8 cellular contexts compared by ENCODE assay signal in the genomic region with DNA sequence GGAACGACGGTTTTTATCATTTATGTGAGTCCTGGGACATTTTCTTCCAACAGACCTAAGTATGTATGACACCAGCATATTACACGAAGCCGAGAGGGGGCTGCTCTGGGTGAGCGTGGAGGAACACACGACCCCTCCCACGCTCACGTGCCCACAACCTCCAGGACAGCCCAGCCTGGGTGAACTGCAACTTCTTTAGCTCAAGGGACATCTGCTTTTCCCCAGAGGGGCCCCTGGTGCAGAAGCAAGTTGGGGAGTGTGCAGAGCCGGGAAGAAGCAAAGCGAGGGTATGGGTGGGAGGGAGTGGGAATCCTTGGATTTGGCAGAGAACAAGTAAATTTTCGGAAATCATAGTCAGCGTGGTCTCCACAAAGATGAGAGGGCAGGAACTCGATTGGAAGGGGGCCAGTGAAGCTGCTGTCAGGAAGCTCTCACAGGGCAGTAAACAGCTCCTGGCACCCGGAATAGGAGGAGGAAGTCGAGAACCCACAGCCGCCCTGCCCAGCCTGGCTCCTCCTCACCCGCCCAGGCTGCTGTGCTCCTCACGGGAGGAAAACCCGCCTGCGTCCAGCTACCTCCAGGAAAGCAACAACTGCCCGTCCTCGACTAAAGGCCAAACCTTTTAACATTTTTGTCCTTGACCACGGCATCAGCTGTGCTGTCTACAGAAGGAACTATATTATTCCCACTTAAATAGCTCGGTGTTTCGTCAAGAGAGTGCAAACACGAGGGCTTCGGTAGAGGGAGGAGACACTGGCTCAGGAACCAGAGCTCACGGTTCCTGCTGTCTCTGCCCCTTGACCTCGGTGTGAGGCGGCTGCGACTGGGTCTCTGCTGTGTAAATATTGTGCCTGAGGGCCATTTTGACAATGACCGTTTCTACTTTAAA. TPM values are rescaled to one million over a fixed set of nuclear protein-coding genes. Genes with fewer than 3 reads are reported as not detected.
A peak's percentile ranks its signal among the peaks of the same experiment; 100 is the strongest.
DNase-seq lines count a peak whose midpoint lies in the region; TF ChIP-seq lines count a peak whose summit lies in the region.

No MANE protein-coding gene starts in this region.

- peak overlapping the region; percentile 72 for H3K27ac Mint-ChIP-seq in T-helper 1 cell treated with Interleukin-12 subunit alpha and Interleukin-12 subunit beta and Interleukin-4 antibody, amounts not matched to agents 30 μg/mL and 1 μg/mL, for 36 hours
- H3K27ac Mint-ChIP-seq in progenitor cell of endocrine pancreas = no peak overlapping the region

- DNase-seq in HuH-7.5 (ENCODE audit: low spot score) = peak; percentile 38
- peak; percentile 41 for DNase-seq in fibroblast of mammary gland (ENCODE audit: low read depth)
- DNase-seq in progenitor cell of endocrine pancreas (ENCODE audit: low spot score, unreplicated experiment) = no peak
- DNase-seq in COLO829 (ENCODE audit: low spot score) = no peak
- no peak for DNase-seq in HAP-1 (ENCODE audit: low spot score in 2 of 2)
- no peak for DNase-seq in WERI-Rb-1

- no peak overlapping the region for H3K4me3 ChIP-seq in fibroblast of mammary gland (ENCODE audit: control insufficient read depth, low read depth, low read length)
- peak overlapping the region; percentile 44 for H3K4me3 ChIP-seq in rectal smooth muscle tissue (ENCODE audit: low read length)
- no peak overlapping the region for H3K4me3 ChIP-seq in HAP-1
- no peak overlapping the region for H3K4me3 ChIP-seq in WERI-Rb-1 (ENCODE audit: low read depth, low read length)

- peaks cover 13% of the 10 kb centered on the region for H3K9me3 Mint-ChIP-seq in T-helper 1 cell treated with Interleukin-12 subunit alpha and Interleukin-12 subunit beta and Interleukin-4 antibody, amounts not matched to agents 30 μg/mL and 1 μg/mL, for 36 hours
- no peaks in the 10 kb centered on the region for H3K9me3 Mint-ChIP-seq in progenitor cell of endocrine pancreas (ENCODE audit: low read depth)

- H3K27me3 Mint-ChIP-seq in T-helper 1 cell treated with Interleukin-12 subunit alpha and Interleukin-12 subunit beta and Interleukin-4 antibody, amounts not matched to agents 30 μg/mL and 1 μg/mL, for 36 hours (ENCODE audit: low read depth) = peaks cover 4% of the 10 kb centered on the region
- peaks cover 39% of the 10 kb centered on the region for H3K27me3 Mint-ChIP-seq in progenitor cell of endocrine pancreas

- no peaks in the 10 kb centered on the region for H3K27me3 ChIP-seq in rectal smooth muscle tissue (ENCODE audit: control insufficient read depth, insufficient read depth, low read length)
- peaks cover 5% of the 10 kb centered on the region; the same call in 1 of the 2 replicates for H3K27me3 ChIP-seq in HAP-1 (ENCODE audit: low read depth)
- no peaks in the 10 kb centered on the region for H3K27me3 ChIP-seq in WERI-Rb-1 (ENCODE audit: insufficient read depth, low read depth, severe bottlenecking)

- H3K4me1 ChIP-seq in rectal smooth muscle tissue (ENCODE audit: control insufficient read depth, insufficient read depth, low read length) (peaks cover 11% of the 10 kb centered on the region), HAP-1 (no peaks in the 10 kb centered on the region)

- H3K4me1 Mint-ChIP-seq in T-helper 1 cell treated with Interleukin-12 subunit alpha and Interleukin-12 subunit beta and Interleukin-4 antibody, amounts not matched to agents 30 μg/mL and 1 μg/mL, for 36 hours (ENCODE audit: low read depth) = peaks cover 48% of the 10 kb centered on the region
- H3K4me1 Mint-ChIP-seq in progenitor cell of endocrine pancreas (ENCODE audit: low read depth) = peaks cover 5% of the 10 kb centered on the region

- H3K36me3 ChIP-seq in rectal smooth muscle tissue (ENCODE audit: control insufficient read depth, insufficient read depth, low read length) (no peaks in the 10 kb centered on the region), HAP-1 (replicated peaks) (no peaks in the 10 kb centered on the region), WERI-Rb-1 (no peaks in the 10 kb centered on the region)

- H3K4me3 Mint-ChIP-seq in T-helper 1 cell treated with Interleukin-12 subunit alpha and Interleukin-12 subunit beta and Interleukin-4 antibody, amounts not matched to agents 30 μg/mL and 1 μg/mL, for 36 hours = peak overlapping the region; percentile 63
- H3K4me3 Mint-ChIP-seq in progenitor cell of endocrine pancreas (ENCODE audit: low read depth) = no peak overlapping the region

- in situ Hi-C loops in HAP-1 (cut with MboI; ENCODE audit: low sequenced_read_pairs) = no loop called here

- TF ChIP-seq CTCF in fibroblast of mammary gland (conservative IDR thresholded peaks at IDR 0.05; ENCODE audit: control insufficient read depth, insufficient read depth, low read depth, low read length) (no peak), progenitor cell of endocrine pancreas (IDR thresholded peaks at IDR 0.05; ENCODE audit: unreplicated experiment) (no peak), WERI-Rb-1 (IDR thresholded peaks at IDR 0.05; ENCODE audit: low read depth, low read length) (no peak)

- peaks cover 30% of the 10 kb centered on the region for H3K36me3 Mint-ChIP-seq in T-helper 1 cell treated with Interleukin-12 subunit alpha and Interleukin-12 subunit beta and Interleukin-4 antibody, amounts not matched to agents 30 μg/mL and 1 μg/mL, for 36 hours (ENCODE audit: low read depth)
- no peaks in the 10 kb centered on the region for H3K36me3 Mint-ChIP-seq in progenitor cell of endocrine pancreas (ENCODE audit: insufficient read depth)

- H3K9me3 ChIP-seq in HAP-1 (no peaks in the 10 kb centered on the region), WERI-Rb-1 (ENCODE audit: severe bottlenecking) (peaks cover 3% of the 10 kb centered on the region)

- no peak overlapping the region for H3K9ac ChIP-seq in rectal smooth muscle tissue (ENCODE audit: low read length)

- H3K27ac ChIP-seq in rectal smooth muscle tissue (ENCODE audit: low read depth, low read length) = no peak overlapping the region
- no peak overlapping the region for H3K27ac ChIP-seq in WERI-Rb-1

RNA-seq across cellular contexts. Expression of a gene that starts 17.2 kb away (rescaled TPM):
- total RNA-seq in progenitor cell of endocrine pancreas = not detected in 2 replicates

RNA-seq across cellular contexts. Expression of a gene that starts 29.5 kb away (rescaled TPM):
- 6.3 and 7.6 TPM in 2 replicates for total RNA-seq in progenitor cell of endocrine pancreas

Comparison
In these comparisons a context has a peak if more than half of its experiments do, and no peak if none do; other contexts are left out.
1. DNase-seq: peak in HuH-7.5 (single experiment) and fibroblast of mammary gland (single experiment); none in progenitor cell of endocrine pancreas (single experiment), COLO829 (single experiment), HAP-1 (0 of 2) and WERI-Rb-1 (single experiment).